Comparison of ENCODE assay signal across 1 cellular context in the genomic region with DNA sequence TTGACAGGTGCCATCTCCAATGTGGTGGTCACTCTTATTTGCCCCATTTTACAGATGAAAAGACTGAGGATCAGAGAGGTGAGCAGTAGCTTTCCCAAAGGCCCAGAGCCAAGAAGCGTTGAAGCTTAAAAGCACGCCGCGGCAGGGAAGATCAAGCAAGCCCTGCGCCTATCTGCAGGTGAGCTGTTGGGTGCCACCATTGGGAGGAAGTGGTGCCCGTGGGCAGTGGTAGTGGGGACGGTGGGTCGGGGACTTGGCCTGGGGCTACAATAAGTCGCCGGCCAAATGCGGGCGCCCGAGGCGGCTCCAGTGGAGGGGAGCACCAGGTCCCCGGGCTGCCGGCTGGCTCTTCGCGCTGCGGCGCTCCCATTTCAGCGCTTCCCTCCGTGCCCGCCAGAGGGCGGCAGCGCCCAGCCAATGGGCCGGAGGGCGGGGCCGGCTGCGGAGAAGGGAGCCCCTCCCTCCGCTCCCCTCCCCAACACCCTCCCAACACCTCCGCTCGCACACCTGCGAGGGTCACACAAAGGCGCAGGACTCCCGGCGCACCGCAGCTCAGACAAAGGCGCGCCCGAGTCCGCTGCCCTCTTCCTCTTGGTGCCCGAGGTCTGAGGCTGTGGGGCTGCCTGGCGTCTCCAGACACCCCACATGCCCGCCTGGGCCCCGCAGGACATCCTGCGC.
A peak's percentile ranks its signal among the peaks of the same experiment; 100 is the strongest.
TF ChIP-seq lines count a peak whose summit lies in the region.

No MANE protein-coding gene starts in this region.

TF ChIP-seq in K562, 482 proteins besides CTCF, POLR2A, EP300 and RAD21 (continued from another document):
- TF ChIP-seq, protein P1, sequence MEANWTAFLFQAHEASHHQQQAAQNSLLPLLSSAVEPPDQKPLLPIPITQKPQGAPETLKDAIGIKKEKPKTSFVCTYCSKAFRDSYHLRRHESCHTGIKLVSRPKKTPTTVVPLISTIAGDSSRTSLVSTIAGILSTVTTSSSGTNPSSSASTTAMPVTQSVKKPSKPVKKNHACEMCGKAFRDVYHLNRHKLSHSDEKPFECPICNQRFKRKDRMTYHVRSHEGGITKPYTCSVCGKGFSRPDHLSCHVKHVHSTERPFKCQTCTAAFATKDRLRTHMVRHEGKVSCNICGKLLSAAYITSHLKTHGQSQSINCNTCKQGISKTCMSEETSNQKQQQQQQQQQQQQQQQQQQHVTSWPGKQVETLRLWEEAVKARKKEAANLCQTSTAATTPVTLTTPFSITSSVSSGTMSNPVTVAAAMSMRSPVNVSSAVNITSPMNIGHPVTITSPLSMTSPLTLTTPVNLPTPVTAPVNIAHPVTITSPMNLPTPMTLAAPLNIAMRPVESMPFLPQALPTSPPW (CRISPR knock-in tag; IDR thresholded peaks at IDR 0.05) = peak; percentile 89
- TF ChIP-seq EGR1 (conservative IDR thresholded peaks at IDR 0.05) = 0 out of 2 replicates have a peak, but pooled peaks have one; percentile 17
- TF ChIP-seq SMAD3 (CRISPR knock-in tag; conservative IDR thresholded peaks at IDR 0.05) = no peak
- peak; percentile 36; the same call in 1 of the 2 replicates for TF ChIP-seq KLF16 (IDR thresholded peaks at IDR 0.05)
- 0 out of 4 replicates have a peak, but pooled peaks of 1 of the 2 experiments have one; percentile 23 for TF ChIP-seq ZMIZ1 (IDR thresholded peaks at IDR 0.05; ENCODE audit: low read depth in 2 of 2, low read length in 2 of 2)
- TF ChIP-seq ZNF79 (CRISPR knock-in tag; IDR thresholded peaks at IDR 0.05; ENCODE audit: low read depth) = no peak
- no peak for TF ChIP-seq MLLT1 (IDR thresholded peaks at IDR 0.05)
- no peak for TF ChIP-seq HOMEZ (CRISPR knock-in tag; IDR thresholded peaks at IDR 0.05)
